ENCODE assay signal across 1 cellular context in the genomic region with DNA sequence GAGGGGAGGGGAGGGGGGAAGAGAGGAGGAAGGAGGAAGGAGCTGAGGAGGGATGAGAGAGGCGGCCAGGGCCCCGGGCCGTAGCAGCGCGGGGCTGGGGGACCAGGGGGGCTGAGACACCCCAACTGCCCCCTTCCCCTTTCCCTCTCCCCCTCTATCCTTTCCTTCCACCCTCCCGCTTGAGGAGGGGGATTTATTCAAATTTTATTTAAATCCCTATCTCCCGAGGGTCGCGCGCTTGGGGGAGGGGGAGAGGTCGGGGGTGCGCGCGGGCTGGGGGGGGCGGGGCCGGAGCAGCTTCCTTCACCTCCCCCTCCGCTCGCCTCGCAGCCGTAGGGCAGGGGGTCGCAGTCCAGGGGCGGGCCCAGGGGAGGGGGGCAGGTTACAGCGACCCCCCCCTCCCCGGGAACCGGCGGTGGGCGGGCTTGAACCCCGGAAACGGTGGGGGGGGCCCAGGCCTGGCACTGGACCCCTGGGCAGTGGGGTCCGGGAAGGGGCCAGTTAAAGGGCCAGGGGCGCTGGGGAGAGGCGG.
TF ChIP-seq lines count a peak whose summit lies in the region.

A gene with protein sequence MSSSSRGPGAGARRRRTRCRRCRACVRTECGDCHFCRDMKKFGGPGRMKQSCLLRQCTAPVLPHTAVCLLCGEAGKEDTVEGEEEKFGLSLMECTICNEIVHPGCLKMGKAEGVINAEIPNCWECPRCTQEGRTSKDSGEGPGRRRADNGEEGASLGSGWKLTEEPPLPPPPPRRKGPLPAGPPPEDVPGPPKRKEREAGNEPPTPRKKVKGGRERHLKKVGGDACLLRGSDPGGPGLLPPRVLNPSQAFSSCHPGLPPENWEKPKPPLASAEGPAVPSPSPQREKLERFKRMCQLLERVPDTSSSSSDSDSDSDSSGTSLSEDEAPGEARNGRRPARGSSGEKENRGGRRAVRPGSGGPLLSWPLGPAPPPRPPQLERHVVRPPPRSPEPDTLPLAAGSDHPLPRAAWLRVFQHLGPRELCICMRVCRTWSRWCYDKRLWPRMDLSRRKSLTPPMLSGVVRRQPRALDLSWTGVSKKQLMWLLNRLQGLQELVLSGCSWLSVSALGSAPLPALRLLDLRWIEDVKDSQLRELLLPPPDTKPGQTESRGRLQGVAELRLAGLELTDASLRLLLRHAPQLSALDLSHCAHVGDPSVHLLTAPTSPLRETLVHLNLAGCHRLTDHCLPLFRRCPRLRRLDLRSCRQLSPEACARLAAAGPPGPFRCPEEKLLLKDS (plus strand): TSS at position 19 of the 532 bp plus-strand sequence. CDS start 2,183 bp downstream, outside the sequence.

TF ChIP-seq in HepG2, 621 proteins besides CTCF, POLR2A, EP300 and RAD21 (continued from another document):
- TF ChIP-seq, protein P1, sequence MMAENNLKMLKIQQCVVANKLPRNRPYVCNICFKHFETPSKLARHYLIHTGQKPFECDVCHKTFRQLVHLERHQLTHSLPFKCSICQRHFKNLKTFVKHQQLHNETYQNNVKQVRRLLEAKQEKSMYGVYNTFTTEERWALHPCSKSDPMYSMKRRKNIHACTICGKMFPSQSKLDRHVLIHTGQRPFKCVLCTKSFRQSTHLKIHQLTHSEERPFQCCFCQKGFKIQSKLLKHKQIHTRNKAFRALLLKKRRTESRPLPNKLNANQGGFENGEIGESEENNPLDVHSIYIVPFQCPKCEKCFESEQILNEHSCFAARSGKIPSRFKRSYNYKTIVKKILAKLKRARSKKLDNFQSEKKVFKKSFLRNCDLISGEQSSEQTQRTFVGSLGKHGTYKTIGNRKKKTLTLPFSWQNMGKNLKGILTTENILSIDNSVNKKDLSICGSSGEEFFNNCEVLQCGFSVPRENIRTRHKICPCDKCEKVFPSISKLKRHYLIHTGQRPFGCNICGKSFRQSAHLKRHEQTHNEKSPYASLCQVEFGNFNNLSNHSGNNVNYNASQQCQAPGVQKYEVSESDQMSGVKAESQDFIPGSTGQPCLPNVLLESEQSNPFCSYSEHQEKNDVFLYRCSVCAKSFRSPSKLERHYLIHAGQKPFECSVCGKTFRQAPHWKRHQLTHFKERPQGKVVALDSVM (CRISPR knock-in tag; IDR thresholded peaks at IDR 0.05): no peak
- TF ChIP-seq, protein P2, sequence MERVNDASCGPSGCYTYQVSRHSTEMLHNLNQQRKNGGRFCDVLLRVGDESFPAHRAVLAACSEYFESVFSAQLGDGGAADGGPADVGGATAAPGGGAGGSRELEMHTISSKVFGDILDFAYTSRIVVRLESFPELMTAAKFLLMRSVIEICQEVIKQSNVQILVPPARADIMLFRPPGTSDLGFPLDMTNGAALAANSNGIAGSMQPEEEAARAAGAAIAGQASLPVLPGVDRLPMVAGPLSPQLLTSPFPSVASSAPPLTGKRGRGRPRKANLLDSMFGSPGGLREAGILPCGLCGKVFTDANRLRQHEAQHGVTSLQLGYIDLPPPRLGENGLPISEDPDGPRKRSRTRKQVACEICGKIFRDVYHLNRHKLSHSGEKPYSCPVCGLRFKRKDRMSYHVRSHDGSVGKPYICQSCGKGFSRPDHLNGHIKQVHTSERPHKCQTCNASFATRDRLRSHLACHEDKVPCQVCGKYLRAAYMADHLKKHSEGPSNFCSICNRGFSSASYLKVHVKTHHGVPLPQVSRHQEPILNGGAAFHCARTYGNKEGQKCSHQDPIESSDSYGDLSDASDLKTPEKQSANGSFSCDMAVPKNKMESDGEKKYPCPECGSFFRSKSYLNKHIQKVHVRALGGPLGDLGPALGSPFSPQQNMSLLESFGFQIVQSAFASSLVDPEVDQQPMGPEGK (CRISPR knock-in tag; IDR thresholded peaks at IDR 0.05): peak; percentile 86
- TF ChIP-seq ZNF749 (CRISPR knock-in tag; IDR thresholded peaks at IDR 0.05; ENCODE audit: borderline replicate concordance) (0 out of 2 replicates have a peak, but pooled peaks have one; percentile 31), ELF1 (CRISPR knock-in tag; IDR thresholded peaks at IDR 0.05) (peak; percentile 15; the same call in 1 of the 2 replicates), ZNF713 (CRISPR knock-in tag; IDR thresholded peaks at IDR 0.05) (no peak), ZNF546 (CRISPR knock-in tag; conservative IDR thresholded peaks at IDR 0.05) (no peak), TCF7L2 (IDR thresholded peaks at IDR 0.05; ENCODE audit: low read depth, low read length) (no peak), ZNF225 (CRISPR knock-in tag; IDR thresholded peaks at IDR 0.05) (no peak), KDM1A (CRISPR knock-in tag; IDR thresholded peaks at IDR 0.05) (no peak), CENPX (CRISPR knock-in tag; IDR thresholded peaks at IDR 0.05) (no peak), YEATS2 (CRISPR knock-in tag; IDR thresholded peaks at IDR 0.05; ENCODE audit: borderline replicate concordance) (no peak), JUNB (CRISPR knock-in tag; IDR thresholded peaks at IDR 0.05; ENCODE audit: borderline replicate concordance) (no peak), RCOR2 (CRISPR knock-in tag; IDR thresholded peaks at IDR 0.05) (no peak), NBN (conservative IDR thresholded peaks at IDR 0.05) (no peak), KAT7 (CRISPR knock-in tag; IDR thresholded peaks at IDR 0.05; ENCODE audit: borderline replicate concordance) (no peak), ZNF768 (CRISPR knock-in tag; IDR thresholded peaks at IDR 0.05) (0 out of 2 replicates have a peak, but pooled peaks have one; percentile 8), ZBTB7A (CRISPR knock-in tag; IDR thresholded peaks at IDR 0.05) (0 out of 2 replicates have a peak, but pooled peaks have one; percentile 33), DMAP1 (CRISPR knock-in tag; IDR thresholded peaks at IDR 0.05) (no peak)
- TF ChIP-seq, protein P3, sequence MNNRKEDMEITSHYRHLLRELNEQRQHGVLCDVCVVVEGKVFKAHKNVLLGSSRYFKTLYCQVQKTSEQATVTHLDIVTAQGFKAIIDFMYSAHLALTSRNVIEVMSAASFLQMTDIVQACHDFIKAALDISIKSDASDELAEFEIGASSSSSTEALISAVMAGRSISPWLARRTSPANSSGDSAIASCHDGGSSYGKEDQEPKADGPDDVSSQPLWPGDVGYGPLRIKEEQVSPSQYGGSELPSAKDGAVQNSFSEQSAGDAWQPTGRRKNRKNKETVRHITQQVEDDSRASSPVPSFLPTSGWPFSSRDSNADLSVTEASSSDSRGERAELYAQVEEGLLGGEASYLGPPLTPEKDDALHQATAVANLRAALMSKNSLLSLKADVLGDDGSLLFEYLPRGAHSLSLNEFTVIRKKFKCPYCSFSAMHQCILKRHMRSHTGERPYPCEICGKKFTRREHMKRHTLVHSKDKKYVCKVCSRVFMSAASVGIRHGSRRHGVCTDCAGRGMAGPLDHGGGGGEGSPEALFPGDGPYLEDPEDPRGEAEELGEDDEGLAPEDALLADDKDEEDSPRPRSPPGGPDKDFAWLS (CRISPR knock-in tag; IDR thresholded peaks at IDR 0.05; ENCODE audit: borderline replicate concordance): no peak
- TF ChIP-seq, protein P4, sequence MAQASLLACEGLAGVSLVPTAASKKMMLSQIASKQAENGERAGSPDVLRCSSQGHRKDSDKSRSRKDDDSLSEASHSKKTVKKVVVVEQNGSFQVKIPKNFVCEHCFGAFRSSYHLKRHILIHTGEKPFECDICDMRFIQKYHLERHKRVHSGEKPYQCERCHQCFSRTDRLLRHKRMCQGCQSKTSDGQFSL (CRISPR knock-in tag; IDR thresholded peaks at IDR 0.05): 0 out of 2 replicates have a peak, but pooled peaks have one; percentile 15
- TF ChIP-seq, protein P5, sequence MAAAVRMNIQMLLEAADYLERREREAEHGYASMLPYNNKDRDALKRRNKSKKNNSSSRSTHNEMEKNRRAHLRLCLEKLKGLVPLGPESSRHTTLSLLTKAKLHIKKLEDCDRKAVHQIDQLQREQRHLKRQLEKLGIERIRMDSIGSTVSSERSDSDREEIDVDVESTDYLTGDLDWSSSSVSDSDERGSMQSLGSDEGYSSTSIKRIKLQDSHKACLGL (CRISPR knock-in tag; IDR thresholded peaks at IDR 0.05): no peak
